ENCODE assay signal across 26 cellular contexts in the genomic region with DNA sequence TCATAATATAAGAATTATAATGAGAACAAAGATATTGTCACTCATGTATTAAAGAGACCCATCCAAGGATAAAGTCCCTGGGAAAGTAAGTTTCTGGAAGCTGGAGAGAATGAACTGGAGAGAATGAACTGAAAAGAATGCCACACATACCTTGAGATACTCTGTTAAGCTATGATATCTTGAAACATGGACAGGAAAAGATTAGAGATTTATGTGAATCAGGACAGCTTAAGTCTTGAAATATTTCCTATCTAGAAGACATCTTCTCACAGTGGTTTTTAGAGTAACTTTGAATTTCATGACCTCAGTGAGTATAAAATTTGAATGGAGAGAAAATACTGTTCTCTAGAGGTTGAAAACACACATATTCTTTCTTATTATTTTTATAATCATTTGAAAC.
"Had no signal": no experiment of that assay in that cellular context is flagged by ENCODE, and none has a peak within 500 bp of the region (broad histone marks: within the 10 kb centered on the region; RNA-seq: fewer than 3 reads in every experiment).

No MANE protein-coding gene starts in this region.

- H3K4me3 Mint-ChIP-seq: naive thymus-derived CD4-positive, alpha-beta T cell; natural killer cell treated with Interleukin-12 subunit alpha and Interleukin-12 subunit beta and Interleukin-15 and Interleukin-18, amount 100 ng/mL, for 72 hours; stimulated activated memory B cell treated with anti-CD40 and anti-IgM and Interleukin-4, amounts not matched to agents 10 μg/mL and 1 μg/mL and 100 μg/mL, for 72 hours; stimulated activated naive CD8-positive, alpha-beta T cell treated with anti-CD3 and anti-CD28 coated beads, Interleukin-15, amount 100 ng/mL, for 72 hours; type B pancreatic cell had no signal

- ATAC-seq: left colon; mucosa of descending colon; naive thymus-derived CD4-positive, alpha-beta T cell; natural killer cell treated with Interleukin-12 subunit alpha and Interleukin-12 subunit beta and Interleukin-15 and Interleukin-18, amount 100 ng/mL, for 72 hours; stimulated activated memory B cell treated with anti-CD40 and anti-IgM and Interleukin-4, amounts not matched to agents 10 μg/mL and 1 μg/mL and 100 μg/mL, for 72 hours; stimulated activated naive CD8-positive, alpha-beta T cell treated with anti-CD3 and anti-CD28 coated beads, Interleukin-15, amount 100 ng/mL, for 72 hours had no signal

- H3K36me3 Mint-ChIP-seq: natural killer cell treated with Interleukin-12 subunit alpha and Interleukin-12 subunit beta and Interleukin-15 and Interleukin-18, amount 100 ng/mL, for 72 hours; stimulated activated memory B cell treated with anti-CD40 and anti-IgM and Interleukin-4, amounts not matched to agents 10 μg/mL and 1 μg/mL and 100 μg/mL, for 72 hours; type B pancreatic cell had no signal

- H3K9me3 ChIP-seq: left lung, lower lobe of right lung, mucosa of descending colon, ovary, right atrium auricular region, right lobe of liver, tibial nerve, uterus had no signal

- H3K36me3 ChIP-seq: left lung, lower lobe of right lung, ovary, right atrium auricular region, right lobe of liver, tibial nerve, uterus had no signal

- H3K4me3 ChIP-seq: left lung, lower lobe of right lung, mucosa of descending colon, ovary, right atrium auricular region, right lobe of liver, skin epidermis, tibial nerve, uterus had no signal

- H3K9me3 Mint-ChIP-seq: stimulated activated memory B cell treated with anti-CD40 and anti-IgM and Interleukin-4, amounts not matched to agents 10 μg/mL and 1 μg/mL and 100 μg/mL, for 72 hours had no signal

- H3K27me3 ChIP-seq: left lung, ovary, right atrium auricular region, right lobe of liver, tibial nerve, uterus had no signal

- H3K4me1 Mint-ChIP-seq: stimulated activated memory B cell treated with anti-CD40 and anti-IgM and Interleukin-4, amounts not matched to agents 10 μg/mL and 1 μg/mL and 100 μg/mL, for 72 hours had no signal

- H3K27ac Mint-ChIP-seq: naive thymus-derived CD4-positive, alpha-beta T cell; progenitor cell of endocrine pancreas; stimulated activated memory B cell treated with anti-CD40 and anti-IgM and Interleukin-4, amounts not matched to agents 10 μg/mL and 1 μg/mL and 100 μg/mL, for 72 hours; stimulated activated naive CD8-positive, alpha-beta T cell treated with anti-CD3 and anti-CD28 coated beads, Interleukin-15, amount 100 ng/mL, for 72 hours; type B pancreatic cell had no signal

- H3K27me3 Mint-ChIP-seq: progenitor cell of endocrine pancreas; stimulated activated memory B cell treated with anti-CD40 and anti-IgM and Interleukin-4, amounts not matched to agents 10 μg/mL and 1 μg/mL and 100 μg/mL, for 72 hours; stimulated activated naive CD8-positive, alpha-beta T cell treated with anti-CD3 and anti-CD28 coated beads, Interleukin-15, amount 100 ng/mL, for 72 hours; type B pancreatic cell had no signal

- H3K27ac ChIP-seq: left lung, lower lobe of right lung, ovary, right lobe of liver, skin epidermis, uterus had no signal

- DNase-seq: hippocampal formation; kidney; left colon; lower lobe of right lung; mammary epithelial cell; midbrain; mucosa of descending colon; naive thymus-derived CD4-positive, alpha-beta T cell; ovary; stimulated activated CD4-positive, alpha-beta T cell treated with anti-CD3 and anti-CD28 coated beads, Interleukin-1b, Interleukin-23, amount 100 ng/mL, for 48 hours; stimulated activated CD4-positive, alpha-beta T cell treated with anti-CD3 and anti-CD28 coated beads, Interleukin-2, amount 100 ng/mL, for 48 hours; stimulated activated CD4-positive, alpha-beta T cell treated with anti-CD3 and anti-CD28 coated beads, Interleukin-4, amount 100 ng/mL, for 4 hours; stimulated activated CD8-positive, alpha-beta memory T cell treated with anti-CD3 and anti-CD28 coated beads, Interleukin-4, amount 100 ng/mL, for 48 hours; stimulated activated naive CD4-positive, alpha-beta T cell treated with Interleukin-2 at 50 U/mL for 16 hours; stimulated activated naive CD8-positive, alpha-beta T cell treated with anti-CD3 and anti-CD28 coated beads, Interleukin-15, amount 100 ng/mL, for 72 hours; substantia nigra; uterus had no signal

- H3K4me1 ChIP-seq: lower lobe of right lung, uterus had no signal

- FAIRE-seq: kidney had no signal
